In genomic region chr12:6954754-6955461, GRCh38 we compare ENCODE assay signal across 14 cellular contexts. TPM values are rescaled to one million over a fixed set of nuclear protein-coding genes. Genes with fewer than 3 reads are reported as not detected.
DNase-seq lines count a peak whose midpoint lies in the region; ATAC-seq, FAIRE-seq and TF ChIP-seq lines count a peak whose summit lies in the region.
"Had no signal": no experiment of that assay in that cellular context is flagged by ENCODE, and none has a peak within 500 bp of the region (broad histone marks: within the 10 kb centered on the region; RNA-seq: fewer than 3 reads in every experiment).

No MANE protein-coding gene starts in this region.

- H3K27ac ChIP-seq in DOHH2 (ENCODE audit: low read depth, low read length) (no peak overlapping the region), small intestine (ENCODE audit: low read depth in 1 of 2, low read length in 1 of 2) (peak overlapping the region; percentile 22 to 52)
- H3K27ac ChIP-seq: prostate gland had no signal

- no peak for ATAC-seq in central memory CD8-positive, alpha-beta T cell (replicated peaks; ENCODE audit: extremely low read depth, poor library complexity, severe bottlenecking)
- no peak for ATAC-seq in GM18909 (IDR thresholded peaks at IDR 0.05; ENCODE audit: poor library complexity, unreplicated experiment)

- WGBS in small intestine, 3 donors = 76 to 92% (median 83%) methylated on average over 24 of the region's 24 CpGs

- peak overlapping the region; percentile 98; the same call in 1 of the 2 replicates for H3K4me2 ChIP-seq in DOHH2 (ENCODE audit: low read length)

- H4K20me1 ChIP-seq in DOHH2 (ENCODE audit: control insufficient read depth, insufficient read depth, low read depth, low read length) = peaks cover 10% of the 10 kb centered on the region; the same call in 1 of the 2 replicates

- no peak for FAIRE-seq in small intestine (lab: Jason Lieb, UNC)

- H3K4me1 Mint-ChIP-seq in IgD-negative memory B cell = peaks cover 49 to 62% (median 57%) of the 10 kb centered on the region in 3 donors
- peaks cover 89% of the 10 kb centered on the region for H3K4me1 Mint-ChIP-seq in central memory CD8-positive, alpha-beta T cell

- in situ Hi-C loops in G401 (cut with HindIII; ENCODE audit: low sequenced_read_pairs) = no loop called here

- H3F3A ChIP-seq in DOHH2 (ENCODE audit: control insufficient read depth, insufficient read depth) = no peaks in the 10 kb centered on the region

- no peaks in the 10 kb centered on the region for H3K36me3 ChIP-seq in DOHH2 (ENCODE audit: control insufficient read depth, low read length)
- peaks cover 0 to 4% of the 10 kb centered on the region in 2 donors for H3K36me3 ChIP-seq in small intestine (ENCODE audit: control insufficient read depth in 2 of 2, insufficient read depth in 2 of 2, low read length in 2 of 2)
- H3K36me3 ChIP-seq: prostate gland had no signal

- H3K36me3 Mint-ChIP-seq in IgD-negative memory B cell = peaks cover 31% of the 10 kb centered on the region
- H3K36me3 Mint-ChIP-seq in central memory CD8-positive, alpha-beta T cell (ENCODE audit: insufficient read depth) = peaks cover 70% of the 10 kb centered on the region
- H3K36me3 Mint-ChIP-seq: type B pancreatic cell had no signal

- peak overlapping the region; percentile 95 to 99 (median 97) for H3K27ac Mint-ChIP-seq in IgD-negative memory B cell
- H3K27ac Mint-ChIP-seq in central memory CD8-positive, alpha-beta T cell (ENCODE audit: low read depth) = peak overlapping the region; percentile 99

- H3K4me1 ChIP-seq in DOHH2 (ENCODE audit: control insufficient read depth, low read length) (peaks cover 86% of the 10 kb centered on the region), small intestine (ENCODE audit: control insufficient read depth in 2 of 2, insufficient read depth in 1 of 2, low read depth in 1 of 2, low read length in 1 of 2) (no peaks in the 10 kb centered on the region)
- H3K4me1 ChIP-seq: prostate gland had no signal

- peaks cover 73% of the 10 kb centered on the region for H3K27me3 ChIP-seq in DOHH2 (ENCODE audit: control insufficient read depth, low read length)
- H3K27me3 ChIP-seq in small intestine (ENCODE audit: control insufficient read depth in 2 of 2, insufficient read depth in 2 of 2, low read length in 2 of 2) = no peaks in the 10 kb centered on the region
- H3K27me3 ChIP-seq: left lung had no signal

- peak overlapping the region; percentile 90 to 100 (median 98) for H3K4me3 Mint-ChIP-seq in IgD-negative memory B cell
- peak overlapping the region; percentile 98 for H3K4me3 Mint-ChIP-seq in central memory CD8-positive, alpha-beta T cell
- H3K4me3 Mint-ChIP-seq: type B pancreatic cell had no signal

- H3K27me3 Mint-ChIP-seq in IgD-negative memory B cell = no peaks in the 10 kb centered on the region
- H3K27me3 Mint-ChIP-seq in central memory CD8-positive, alpha-beta T cell = no peaks in the 10 kb centered on the region
- H3K27me3 Mint-ChIP-seq: type B pancreatic cell had no signal

- no peaks in the 10 kb centered on the region for H3K9me2 ChIP-seq in DOHH2 (replicated peaks; ENCODE audit: control insufficient read depth, low read length)

- no peaks in the 10 kb centered on the region for H3K79me2 ChIP-seq in DOHH2 (ENCODE audit: control insufficient read depth, low read length)

- no peak for DNase-seq in central memory CD8-positive, alpha-beta T cell (ENCODE audit: low spot score in 2 of 2)
- DNase-seq in small intestine = no peak
- DNase-seq in G401 (ENCODE audit: low spot score) = no peak
- no peak for DNase-seq in foreskin fibroblast
- DNase-seq: DMS 273 treated with DMSO at 0.1 percent for 48 hours, NCI-H1694, T1000 had no signal

- H3K9me3 ChIP-seq in DOHH2 (ENCODE audit: control insufficient read depth, insufficient read depth, low read length) = no peaks in the 10 kb centered on the region
- H3K9me3 ChIP-seq in small intestine (ENCODE audit: control insufficient read depth, low read depth) = no peaks in the 10 kb centered on the region
- H3K9me3 ChIP-seq: left lung, prostate gland had no signal

- no peak overlapping the region for H3K4me3 ChIP-seq in DOHH2 (ENCODE audit: low read length)
- H3K4me3 ChIP-seq in small intestine (ENCODE audit: low read depth in 1 of 2, low read length in 2 of 2) = no peak overlapping the region
- H3K4me3 ChIP-seq in foreskin fibroblast (ENCODE audit: low read depth in 1 of 2, low read length in 2 of 2) = no peak overlapping the region
- H3K4me3 ChIP-seq: prostate gland had no signal

- TF ChIP-seq CTCF in DOHH2 (IDR thresholded peaks at IDR 0.05; ENCODE audit: low read depth, low read length, poor library complexity, severe bottlenecking) = no peak
- no peak for TF ChIP-seq CTCF in foreskin fibroblast (IDR thresholded peaks at IDR 0.05; ENCODE audit: low read depth, low read length)

- H3K9me3 Mint-ChIP-seq in IgD-negative memory B cell = no peaks in the 10 kb centered on the region
- H3K9me3 Mint-ChIP-seq in central memory CD8-positive, alpha-beta T cell = no peaks in the 10 kb centered on the region
- H3K9me3 Mint-ChIP-seq: type B pancreatic cell had no signal

RNA-seq across cellular contexts. Expression of gene PTPN6, which starts 3.8 kb away (rescaled TPM):
- polyA plus RNA-seq in IgD-negative memory B cell (1,038 TPM), small intestine (10 to 100 TPM; 40.7 to 81.1 (median 76.7) TPM)
- 12.1 and 16.6 TPM in 2 replicates for total RNA-seq in G401 (2014; rRNA removed; shearing (Covaris generic))

RNA-seq across cellular contexts. Expression of gene C12orf57, which starts 11.1 kb away (rescaled TPM):
- 141 TPM for polyA plus RNA-seq in IgD-negative memory B cell
- 100 to 1,000 TPM; 185 to 379 (median 361) TPM for polyA plus RNA-seq in small intestine
- 88.1 and 132 TPM in 2 replicates for total RNA-seq in G401 (2014; rRNA removed; shearing (Covaris generic))

RNA-seq across cellular contexts. Expression of gene RNU7-1, which starts 11.3 kb away (rescaled TPM):
- polyA plus RNA-seq in IgD-negative memory B cell = not detected
- polyA plus RNA-seq in small intestine = not detected
- total RNA-seq in G401 (2014; rRNA removed; shearing (Covaris generic)) = not detected in 2 replicates
- total RNA-seq: glomerular endothelial cell, left lung, prostate gland had no signal

RNA-seq across cellular contexts. Expression of gene PHB2, which starts 15.6 kb away (rescaled TPM):
- 123 TPM for polyA plus RNA-seq in IgD-negative memory B cell
- polyA plus RNA-seq in small intestine = 100 to 1,000 TPM; 165 to 311 (median 210) TPM
- 667 and 679 TPM in 2 replicates for total RNA-seq in G401 (2014; rRNA removed; shearing (Covaris generic))

RNA-seq across cellular contexts. Expression of gene EMG1, which starts 15.8 kb away (rescaled TPM):
- 62.0 TPM for polyA plus RNA-seq in IgD-negative memory B cell
- 10 to 100 TPM; 12.3 to 32.3 (median 14.1) TPM for polyA plus RNA-seq in small intestine
- 76.4 and 83.4 TPM in 2 replicates for total RNA-seq in G401 (2014; rRNA removed; shearing (Covaris generic))

Comparison
In these comparisons a context has a peak if more than half of its experiments do, and no peak if none do; other contexts are left out.
1. RNA of gene PTPN6, which starts 3.8 kb away (polyA plus RNA-seq): 1,038 TPM in IgD-negative memory B cell (single experiment); 40.7 to 81.1 TPM in small intestine; every median in the first group is over 10 times any median in the second.